ENCODE assay signal across 9 cellular contexts in the genomic region with DNA sequence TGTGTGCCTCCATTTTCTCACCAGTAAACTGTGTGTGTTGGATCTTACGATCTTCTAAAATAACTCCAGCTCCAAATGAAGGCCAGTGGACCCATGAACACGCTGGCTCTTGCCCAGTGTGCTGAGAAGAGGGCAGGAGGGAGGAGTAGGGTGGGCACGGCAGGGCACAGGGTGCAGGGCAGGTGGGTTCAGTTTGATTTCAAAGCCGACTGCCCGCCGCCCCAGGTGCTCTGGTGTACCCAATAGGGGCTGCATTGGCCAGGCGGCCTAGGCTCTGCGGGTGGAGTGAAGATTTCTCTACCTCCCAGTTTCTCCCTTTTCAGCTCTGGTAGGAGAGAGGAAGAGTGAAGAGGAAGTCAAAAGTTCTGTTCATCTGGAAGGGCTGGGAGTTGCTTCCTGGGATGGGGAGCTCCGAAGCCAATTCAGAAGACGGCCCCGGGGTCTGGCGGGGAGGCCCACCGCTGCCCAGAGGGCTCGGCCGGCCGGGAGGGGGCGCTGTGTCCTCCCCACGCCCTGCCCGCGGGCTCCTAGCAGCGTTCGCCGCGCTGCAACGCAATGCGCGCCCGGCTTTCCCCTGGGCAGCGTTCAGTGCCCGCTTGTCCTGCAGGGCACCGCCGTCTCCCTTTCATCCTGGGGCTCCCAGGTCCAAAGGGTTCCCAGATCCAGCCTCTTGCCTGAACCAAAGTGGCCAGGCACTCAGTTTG. TPM values are rescaled to one million over a fixed set of nuclear protein-coding genes. Genes with fewer than 3 reads are reported as not detected.
DNase-seq lines count a peak whose midpoint lies in the region; ATAC-seq and TF ChIP-seq lines count a peak whose summit lies in the region.
"Had no signal": no experiment of that assay in that cellular context is flagged by ENCODE, and none has a peak within 500 bp of the region (broad histone marks: within the 10 kb centered on the region; RNA-seq: fewer than 3 reads in every experiment).

No MANE protein-coding gene starts in this region.

- peak overlapping the region; percentile 58 for H3K4me3 Mint-ChIP-seq in endodermal cell

- H3K27me3 Mint-ChIP-seq in endodermal cell (ENCODE audit: insufficient read depth): peaks cover 78% of the 10 kb centered on the region

- intact Hi-C loops in heart left ventricle (cut with DNase I): no loop called here
- intact Hi-C loops in uterus (cut with DNase I; ENCODE audit: low total_unique reads): no loop called here

- H3K4me1 Mint-ChIP-seq in endodermal cell: peaks cover 2% of the 10 kb centered on the region

- TF ChIP-seq POLR2A in heart left ventricle (IDR thresholded peaks at IDR 0.05) (no peak), uterus (IDR thresholded peaks at IDR 0.05) (no peak)

- no peak overlapping the region for H3K27ac Mint-ChIP-seq in endodermal cell

- H3K27me3 ChIP-seq in heart left ventricle: peaks cover 13 to 73% (median 40%) of the 10 kb centered on the region in 9 donors
- H3K27me3 ChIP-seq in right atrium auricular region: peaks cover 4 to 7% of the 10 kb centered on the region in 2 donors
- peaks cover 78% of the 10 kb centered on the region for H3K27me3 ChIP-seq in endodermal cell (ENCODE audit: control insufficient read depth, insufficient read depth, low read length, poor library complexity, severe bottlenecking)
- no peaks in the 10 kb centered on the region for H3K27me3 ChIP-seq in uterus

- TF ChIP-seq CTCF in heart left ventricle (IDR thresholded peaks at IDR 0.05): peak; percentile 34 to 63 (median 48)
- peak in 1 of 2 donors; percentile 59 for TF ChIP-seq CTCF in right atrium auricular region (IDR thresholded peaks at IDR 0.05)
- TF ChIP-seq CTCF in endodermal cell (conservative IDR thresholded peaks at IDR 0.05): peak; percentile 97
- TF ChIP-seq CTCF in uterus (IDR thresholded peaks at IDR 0.05): peak; percentile 16 to 53 (median 40)

- 19 to 34% (median 20%) methylated on average over 14 to 32 of the region's 32 CpGs for whole genome bisulfite sequencing in heart left ventricle, 4 donors
- WGBS in endodermal cell (ENCODE audit: insufficient coverage in 1 of 2, insufficient read length in 1 of 2), 2 experiments: 0 to 26% methylated on average over 6 to 32 of the region's 32 CpGs

- peak in 3 of 4 donors; percentile 36 to 79 (median 47) for ATAC-seq in heart left ventricle

- DNase-seq in heart left ventricle: peak in 1 of 5 donors; percentile 36
- no peak for DNase-seq in right atrium auricular region (ENCODE audit: low spot score)
- peak; percentile 55 for DNase-seq in activated CD4-positive, CD25-positive, alpha-beta regulatory T cell treated with anti-CD3 and anti-CD28 coated beads, Interleukin-2, amount 50 U/mL, for 72 hours
- peak; percentile 94 for DNase-seq in endodermal cell
- peak; percentile 33 for DNase-seq in occipital lobe (lab: John Stamatoyannopoulos, UW)
- peak; percentile 17 to 42 for DNase-seq in uterus
- no peak for DNase-seq in NCI-H446 treated with DMSO at 0.1 percent for 48 hours (lab: John Stamatoyannopoulos, UW)
- no peak for DNase-seq in GM03348 (ENCODE audit: low spot score)

- no peaks in the 10 kb centered on the region for H3K9me3 Mint-ChIP-seq in endodermal cell

- H3K36me3 ChIP-seq in heart left ventricle (no peaks in the 10 kb centered on the region), right atrium auricular region (no peaks in the 10 kb centered on the region), endodermal cell (ENCODE audit: control insufficient read depth, insufficient read depth, low read length) (no peaks in the 10 kb centered on the region), uterus (no peaks in the 10 kb centered on the region)
- H3K36me3 ChIP-seq: upper lobe of left lung had no signal

- peak overlapping the region in 11 of 12 donors; percentile 28 to 58 (median 51) for H3K4me3 ChIP-seq in heart left ventricle
- peak overlapping the region in 1 of 2 donors; percentile 53 for H3K4me3 ChIP-seq in right atrium auricular region
- peak overlapping the region; percentile 77 for H3K4me3 ChIP-seq in endodermal cell (ENCODE audit: low read length)
- peak overlapping the region; percentile 44 to 45 for H3K4me3 ChIP-seq in uterus

- no peak overlapping the region for H3K27ac ChIP-seq in heart left ventricle
- H3K27ac ChIP-seq in right atrium auricular region: no peak overlapping the region
- H3K27ac ChIP-seq in endodermal cell (ENCODE audit: low read depth, low read length): no peak overlapping the region
- peak overlapping the region in 1 of 2 donors; percentile 57 for H3K27ac ChIP-seq in uterus
- H3K27ac ChIP-seq: upper lobe of left lung had no signal

- H3K9me3 ChIP-seq in heart left ventricle: no peaks in the 10 kb centered on the region
- no peaks in the 10 kb centered on the region for H3K9me3 ChIP-seq in right atrium auricular region
- no peaks in the 10 kb centered on the region for H3K9me3 ChIP-seq in endodermal cell (ENCODE audit: control insufficient read depth, low read length)
- no peaks in the 10 kb centered on the region for H3K9me3 ChIP-seq in uterus
- H3K9me3 ChIP-seq: upper lobe of left lung had no signal

- no peak overlapping the region for H3K9ac ChIP-seq in endodermal cell (ENCODE audit: extremely low read depth, low read length, poor library complexity, severe bottlenecking)

- H3K4me1 ChIP-seq in heart left ventricle (peaks cover 6 to 27% (median 19%) of the 10 kb centered on the region in 12 donors), right atrium auricular region (peaks cover 0 to 24% of the 10 kb centered on the region in 2 donors), endodermal cell (ENCODE audit: control insufficient read depth, insufficient read depth, low read length) (no peaks in the 10 kb centered on the region), uterus (no peaks in the 10 kb centered on the region)

- H3K36me3 Mint-ChIP-seq in endodermal cell (ENCODE audit: low read depth): no peaks in the 10 kb centered on the region

RNA-seq across cellular contexts. Expression of a gene that starts 1.1 kb away (rescaled TPM):
- total RNA-seq in heart left ventricle (under 1 TPM in 1 of 9 donors, not detected in 8; 0.52 TPM), right atrium auricular region (not detected), endodermal cell (1 to 10 TPM in 1 of 2 donors, under 1 TPM in 1; 0.81 to 1.8 TPM), occipital lobe (6.6 TPM), uterus (10 to 100 TPM in 2 of 4 donors, 1 to 10 TPM in 2; 1.5 to 24.7 (median 7.4) TPM)
- polyA plus RNA-seq in heart left ventricle: not detected
- polyA plus RNA-seq in endodermal cell (2013, experiment 1 of 2): 2.8 TPM
- 0.54 TPM for polyA plus RNA-seq in endodermal cell (2013, experiment 2 of 2)
- total RNA-seq: upper lobe of left lung had no signal

Comparison
In these comparisons a context has a peak if more than half of its experiments do, and no peak if none do; other contexts are left out.
1. DNase-seq: peak in activated CD4-positive, CD25-positive, alpha-beta regulatory T cell treated with anti-CD3 and anti-CD28 coated beads, Interleukin-2, amount 50 U/mL, for 72 hours (single experiment), endodermal cell (single experiment), occipital lobe (single experiment) and uterus (2 of 2); none in right atrium auricular region (single experiment), NCI-H446 treated with DMSO at 0.1 percent for 48 hours (single experiment) and GM03348 (single experiment).